26 cellular contexts compared by ENCODE assay signal in the genomic region with DNA sequence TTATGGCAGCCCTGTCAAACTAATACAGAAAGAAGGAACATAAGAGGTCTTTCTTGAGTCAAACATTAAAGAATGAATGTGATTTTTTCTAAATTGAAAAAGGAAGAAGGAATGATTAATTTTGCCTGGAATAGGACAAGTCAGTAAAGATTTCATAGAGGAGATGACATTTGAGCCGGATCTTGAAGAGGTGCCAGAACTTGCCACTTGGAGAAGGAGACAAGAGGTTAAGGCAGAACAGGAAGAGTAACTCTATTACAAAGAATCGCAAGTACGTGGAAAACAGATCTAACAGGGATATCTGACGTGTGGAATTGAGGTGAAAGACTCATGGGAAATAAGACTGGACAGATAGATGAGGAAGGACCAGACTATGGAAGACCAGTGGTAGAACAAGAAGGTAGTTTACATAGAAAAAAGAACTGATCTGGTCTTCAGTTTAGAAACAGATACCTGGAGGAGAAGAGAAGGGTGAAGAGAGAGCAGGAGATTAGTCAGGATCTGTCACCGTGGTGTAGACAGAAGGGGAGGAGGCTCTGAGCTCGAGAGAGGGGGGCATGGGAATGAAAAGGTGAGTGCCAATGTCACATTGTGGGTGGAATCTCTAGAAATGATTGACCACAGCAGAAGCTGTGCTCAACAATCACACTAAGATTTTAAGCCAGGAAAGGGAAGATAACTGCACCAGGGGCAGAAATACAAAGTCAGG. TPM values are rescaled to one million over a fixed set of nuclear protein-coding genes. Genes with fewer than 3 reads are reported as not detected.
DNase-seq lines count a peak whose midpoint lies in the region; ATAC-seq and TF ChIP-seq lines count a peak whose summit lies in the region.
"Had no signal": no experiment of that assay in that cellular context is flagged by ENCODE, and none has a peak within 500 bp of the region (broad histone marks: within the 10 kb centered on the region; RNA-seq: fewer than 3 reads in every experiment).

No MANE protein-coding gene starts in this region.

- H3K4me2 ChIP-seq in PC-3 (ENCODE audit: low read length) (no peak overlapping the region), parathyroid adenoma (ENCODE audit: low read length) (no peak overlapping the region)

- DNase-seq in NCI-H446 (lab: John Stamatoyannopoulos, UW) (peak; percentile 46 to 57), NCI-H446 treated with DMSO at 0.1 percent for 48 hours (lab: John Stamatoyannopoulos, UW) (no peak), PC-3 (peak; percentile 16), NCI-H2107 treated with DMSO at 0.1 percent for 48 hours (lab: John Stamatoyannopoulos, UW; ENCODE audit: unreplicated experiment) (no peak)
- DNase-seq: CD8-positive, alpha-beta memory T cell; DMS53; effector CD4-positive, alpha-beta T cell; GDM1; NCI-H1048; NCI-H187 treated with DMSO at 0.1 percent for 48 hours; NCI-H526; SHP77 treated with DMSO at 0.1 percent for 48 hours; SW 1271; T-helper 9 cell; tibial artery had no signal

- ATAC-seq in GM18861 (IDR thresholded peaks at IDR 0.05; ENCODE audit: unreplicated experiment) (peak; percentile 21), PC-3 (no peak), HG02798 (IDR thresholded peaks at IDR 0.05; ENCODE audit: poor library complexity, unreplicated experiment) (no peak), GM18907 (IDR thresholded peaks at IDR 0.05; ENCODE audit: unreplicated experiment) (no peak)
- ATAC-seq: Panc1 had no signal

- H3K9ac ChIP-seq in PC-3 (ENCODE audit: low read length) (no peak overlapping the region), parathyroid adenoma (no peak overlapping the region)
- H3K9ac ChIP-seq: GM23248 had no signal

- no TSS peak for BruUV-seq in PC-3 (replicated peaks; lab: Mats Ljungman, UMichigan)

- intact Hi-C loops in PC-3 (cut with micrococcal nuclease), result no loop called here

- H3F3A ChIP-seq in PC-3 (ENCODE audit: low read length, unreplicated experiment), result no peaks in the 10 kb centered on the region

- TF ChIP-seq CTCF in PC-3 (conservative IDR thresholded peaks at IDR 0.05; ENCODE audit: low read depth, low read length), result no peak
- TF ChIP-seq CTCF in parathyroid adenoma (IDR thresholded peaks at IDR 0.05), result no peak

- H3K27me3 ChIP-seq in PC-3 (ENCODE audit: low read length) (peaks cover 79% of the 10 kb centered on the region), parathyroid adenoma (ENCODE audit: control insufficient read depth, insufficient read depth, low read length) (no peaks in the 10 kb centered on the region)
- H3K27me3 ChIP-seq: neutrophil, tibial artery had no signal

- H3K9me3 ChIP-seq in PC-3 (ENCODE audit: low read length) (no peaks in the 10 kb centered on the region), parathyroid adenoma (ENCODE audit: control insufficient read depth, low read length) (no peaks in the 10 kb centered on the region)
- H3K9me3 ChIP-seq: neutrophil, prostate gland, tibial artery had no signal

- POLR2A ChIA-PET in PC-3 (lab: Charles Lee; ENCODE audit: unreplicated experiment), result no interaction called here

- no peak overlapping the region for H2AFZ ChIP-seq in PC-3 (ENCODE audit: low read length)
- H2AFZ ChIP-seq in parathyroid adenoma, result peak overlapping the region; percentile 45
- H2AFZ ChIP-seq: GM23248 had no signal

- CTCF ChIA-PET in PC-3 (lab: Charles Lee), result no interaction called here

- H3K4me1 ChIP-seq in PC-3 (ENCODE audit: insufficient read depth, low read length) (no peaks in the 10 kb centered on the region), parathyroid adenoma (peaks cover 3% of the 10 kb centered on the region)
- H3K4me1 ChIP-seq: prostate gland, tibial artery had no signal

- H3K4me3 ChIP-seq in PC-3 (ENCODE audit: low read length) (no peak overlapping the region), parathyroid adenoma (ENCODE audit: low read depth, low read length) (no peak overlapping the region)
- H3K4me3 ChIP-seq: GM23248, prostate gland, tibial artery had no signal

- H3K79me2 ChIP-seq in PC-3 (ENCODE audit: low read length) (no peaks in the 10 kb centered on the region), parathyroid adenoma (no peaks in the 10 kb centered on the region)

- no peaks in the 10 kb centered on the region for H3K36me3 ChIP-seq in PC-3 (ENCODE audit: low read depth, low read length)
- no peaks in the 10 kb centered on the region for H3K36me3 ChIP-seq in parathyroid adenoma (ENCODE audit: control insufficient read depth, insufficient read depth, low read length)
- H3K36me3 ChIP-seq: neutrophil, prostate gland, tibial artery had no signal

- H4K20me1 ChIP-seq in PC-3 (ENCODE audit: low read length), result no peaks in the 10 kb centered on the region

- H3K9me2 ChIP-seq in PC-3 (replicated peaks; ENCODE audit: low read length), result no peaks in the 10 kb centered on the region

- H3K27ac ChIP-seq in PC-3 (ENCODE audit: low read length) (no peak overlapping the region), parathyroid adenoma (no peak overlapping the region)
- H3K27ac ChIP-seq: epithelial cell of prostate, GM23248, neutrophil, prostate gland, tibial artery, VCaP had no signal

RNA-seq across cellular contexts. Expression of a gene that starts 32.5 kb away (rescaled TPM):
- total RNA-seq in PC-3 (2014; rRNA removed), result 0.17 and 0.26 TPM in 2 replicates
- total RNA-seq: B cell had no signal

Comparison
In these comparisons a context has a peak if more than half of its experiments do, and no peak if none do; other contexts are left out.
1. DNase-seq: peak in NCI-H446 (2 of 2) and PC-3 (single experiment); none in NCI-H446 treated with DMSO at 0.1 percent for 48 hours (single experiment) and NCI-H2107 treated with DMSO at 0.1 percent for 48 hours (single experiment).